Comparison of ENCODE assay signal across 1 cellular context in genomic region chr1:37998913-37999433, GRCh38.
TF ChIP-seq lines count a peak whose summit lies in the region.

No MANE protein-coding gene starts in this region.

TF ChIP-seq in GM12878, 131 proteins besides CTCF, POLR2A, EP300 and RAD21:
- TF ChIP-seq TAF1 (IDR thresholded peaks at IDR 0.05; ENCODE audit: borderline replicate concordance, low read depth, low read length) (no peak), SMAD5 (IDR thresholded peaks at IDR 0.05; ENCODE audit: low read depth) (no peak), BMI1 (IDR thresholded peaks at IDR 0.05; ENCODE audit: borderline replicate concordance) (no peak), NR2C1 (IDR thresholded peaks at IDR 0.05) (no peak), POLR2AphosphoS5 (IDR thresholded peaks at IDR 0.05; ENCODE audit: low read length) (no peak), SUPT20H (IDR thresholded peaks at IDR 0.05; ENCODE audit: borderline replicate concordance, control insufficient read depth, low read depth, low read length) (no peak), ATF7 (IDR thresholded peaks at IDR 0.05; ENCODE audit: low read depth) (no peak), MTA3 (IDR thresholded peaks at IDR 0.05; ENCODE audit: borderline replicate concordance, low read length) (no peak), PAX8 (IDR thresholded peaks at IDR 0.05) (no peak), ZBED1 (IDR thresholded peaks at IDR 0.05; ENCODE audit: borderline replicate concordance) (no peak), GATAD2B (conservative IDR thresholded peaks at IDR 0.05; ENCODE audit: low read depth) (no peak), SREBF1 (IDR thresholded peaks at IDR 0.05; ENCODE audit: low read length) (no peak), IRF5 (IDR thresholded peaks at IDR 0.05; ENCODE audit: borderline replicate concordance) (no peak), CHD2 (IDR thresholded peaks at IDR 0.05; ENCODE audit: borderline replicate concordance, low read depth, low read length) (no peak), TCF12 (IDR thresholded peaks at IDR 0.05; ENCODE audit: low read depth, low read length) (no peak), ZNF274 (IDR thresholded peaks at IDR 0.05; ENCODE audit: insufficient read depth, insufficient read length) (no peak)
- TF ChIP-seq, protein P1, sequence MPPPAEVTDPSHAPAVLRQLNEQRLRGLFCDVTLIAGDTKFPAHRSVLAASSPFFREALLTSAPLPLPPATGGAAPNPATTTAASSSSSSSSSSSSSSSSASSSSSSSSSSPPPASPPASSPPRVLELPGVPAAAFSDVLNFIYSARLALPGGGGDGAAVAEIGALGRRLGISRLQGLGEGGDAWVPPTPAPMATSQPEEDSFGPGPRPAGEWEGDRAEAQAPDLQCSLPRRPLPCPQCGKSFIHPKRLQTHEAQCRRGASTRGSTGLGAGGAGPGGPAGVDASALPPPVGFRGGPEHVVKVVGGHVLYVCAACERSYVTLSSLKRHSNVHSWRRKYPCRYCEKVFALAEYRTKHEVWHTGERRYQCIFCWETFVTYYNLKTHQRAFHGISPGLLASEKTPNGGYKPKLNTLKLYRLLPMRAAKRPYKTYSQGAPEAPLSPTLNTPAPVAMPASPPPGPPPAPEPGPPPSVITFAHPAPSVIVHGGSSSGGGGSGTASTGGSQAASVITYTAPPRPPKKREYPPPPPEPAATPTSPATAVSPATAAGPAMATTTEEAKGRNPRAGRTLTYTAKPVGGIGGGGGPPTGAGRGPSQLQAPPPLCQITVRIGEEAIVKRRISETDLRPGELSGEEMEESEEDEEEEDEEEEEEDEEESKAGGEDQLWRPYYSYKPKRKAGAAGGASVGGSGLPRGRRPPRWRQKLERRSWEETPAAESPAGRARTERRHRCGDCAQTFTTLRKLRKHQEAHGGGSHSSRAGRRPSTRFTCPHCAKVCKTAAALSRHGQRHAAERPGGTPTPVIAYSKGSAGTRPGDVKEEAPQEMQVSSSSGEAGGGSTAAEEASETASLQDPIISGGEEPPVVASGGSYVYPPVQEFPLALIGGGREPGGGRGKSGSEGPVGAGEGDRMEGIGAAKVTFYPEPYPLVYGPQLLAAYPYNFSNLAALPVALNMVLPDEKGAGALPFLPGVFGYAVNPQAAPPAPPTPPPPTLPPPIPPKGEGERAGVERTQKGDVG (CRISPR knock-in tag; IDR thresholded peaks at IDR 0.05) = no peak
- TF ChIP-seq, protein P2, sequence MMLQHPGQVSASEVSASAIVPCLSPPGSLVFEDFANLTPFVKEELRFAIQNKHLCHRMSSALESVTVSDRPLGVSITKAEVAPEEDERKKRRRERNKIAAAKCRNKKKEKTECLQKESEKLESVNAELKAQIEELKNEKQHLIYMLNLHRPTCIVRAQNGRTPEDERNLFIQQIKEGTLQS (IDR thresholded peaks at IDR 0.05; ENCODE audit: borderline replicate concordance, extremely low read depth, low read depth, low read length) = no peak
- TF ChIP-seq, protein P3, sequence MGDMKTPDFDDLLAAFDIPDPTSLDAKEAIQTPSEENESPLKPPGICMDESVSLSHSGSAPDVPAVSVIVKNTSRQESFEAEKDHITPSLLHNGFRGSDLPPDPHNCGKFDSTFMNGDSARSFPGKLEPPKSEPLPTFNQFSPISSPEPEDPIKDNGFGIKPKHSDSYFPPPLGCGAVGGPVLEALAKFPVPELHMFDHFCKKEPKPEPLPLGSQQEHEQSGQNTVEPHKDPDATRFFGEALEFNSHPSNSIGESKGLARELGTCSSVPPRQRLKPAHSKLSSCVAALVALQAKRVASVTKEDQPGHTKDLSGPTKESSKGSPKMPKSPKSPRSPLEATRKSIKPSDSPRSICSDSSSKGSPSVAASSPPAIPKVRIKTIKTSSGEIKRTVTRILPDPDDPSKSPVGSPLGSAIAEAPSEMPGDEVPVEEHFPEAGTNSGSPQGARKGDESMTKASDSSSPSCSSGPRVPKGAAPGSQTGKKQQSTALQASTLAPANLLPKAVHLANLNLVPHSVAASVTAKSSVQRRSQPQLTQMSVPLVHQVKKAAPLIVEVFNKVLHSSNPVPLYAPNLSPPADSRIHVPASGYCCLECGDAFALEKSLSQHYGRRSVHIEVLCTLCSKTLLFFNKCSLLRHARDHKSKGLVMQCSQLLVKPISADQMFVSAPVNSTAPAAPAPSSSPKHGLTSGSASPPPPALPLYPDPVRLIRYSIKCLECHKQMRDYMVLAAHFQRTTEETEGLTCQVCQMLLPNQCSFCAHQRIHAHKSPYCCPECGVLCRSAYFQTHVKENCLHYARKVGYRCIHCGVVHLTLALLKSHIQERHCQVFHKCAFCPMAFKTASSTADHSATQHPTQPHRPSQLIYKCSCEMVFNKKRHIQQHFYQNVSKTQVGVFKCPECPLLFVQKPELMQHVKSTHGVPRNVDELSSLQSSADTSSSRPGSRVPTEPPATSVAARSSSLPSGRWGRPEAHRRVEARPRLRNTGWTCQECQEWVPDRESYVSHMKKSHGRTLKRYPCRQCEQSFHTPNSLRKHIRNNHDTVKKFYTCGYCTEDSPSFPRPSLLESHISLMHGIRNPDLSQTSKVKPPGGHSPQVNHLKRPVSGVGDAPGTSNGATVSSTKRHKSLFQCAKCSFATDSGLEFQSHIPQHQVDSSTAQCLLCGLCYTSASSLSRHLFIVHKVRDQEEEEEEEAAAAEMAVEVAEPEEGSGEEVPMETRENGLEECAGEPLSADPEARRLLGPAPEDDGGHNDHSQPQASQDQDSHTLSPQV (IDR thresholded peaks at IDR 0.05) = no peak
